ENCODE assay signal across 14 cellular contexts in genomic region chr16:27305342-27305741, GRCh38. TPM values are rescaled to one million over a fixed set of nuclear protein-coding genes. Genes with fewer than 3 reads are reported as not detected.
DNase-seq lines count a peak whose midpoint lies in the region; ATAC-seq and TF ChIP-seq lines count a peak whose summit lies in the region.
"Had no signal": no experiment of that assay in that cellular context is flagged by ENCODE, and none has a peak within 500 bp of the region (broad histone marks: within the 10 kb centered on the region; RNA-seq: fewer than 3 reads in every experiment).

No MANE protein-coding gene starts in this region.

- in situ Hi-C loops in GM23248 (cut with MboI): no loop called here

- H3K27me3 ChIP-seq in GM23248 (replicated peaks; ENCODE audit: insufficient read depth) (no peaks in the 10 kb centered on the region), neutrophil (no peaks in the 10 kb centered on the region)

- no peaks in the 10 kb centered on the region for H3K9me2 ChIP-seq in GM23248 (ENCODE audit: insufficient read depth)

- DNase-seq in GM23248: peak; percentile 69
- DNase-seq in NOMO-1 treated with DMSO at 0.1 percent for 48 hours (lab: John Stamatoyannopoulos, UW; ENCODE audit: unreplicated experiment): peak; percentile 81
- DNase-seq in iPS-NIHi7 (ENCODE audit: extremely low spot score): no peak
- no peak for DNase-seq in NCI-H187 (lab: John Stamatoyannopoulos, UW)
- no peak for DNase-seq in activated CD8-positive, alpha-beta memory T cell treated with anti-CD3 and anti-CD28 coated beads, Interleukin-2, amount 50 U/mL, for 4 hours
- DNase-seq: activated CD4-positive, alpha-beta memory T cell treated with anti-CD3 and anti-CD28 coated beads, Interleukin-2, amount 10 ng/mL, durations not matched to agents 7 days and 5 days; activated T-cell treated with anti-CD3 and anti-CD28 coated beads, Interleukin-2, amount 50 U/mL, for 48 hours; effector memory CD8-positive, alpha-beta T cell; GDM1; NCI-H2029; NCI-H524 had no signal

- H3K27ac ChIP-seq in GM23248: no peak overlapping the region
- peak overlapping the region; percentile 93 for H3K27ac ChIP-seq in neutrophil

- no peaks in the 10 kb centered on the region for H3K9me3 ChIP-seq in GM23248 (ENCODE audit: low read depth)
- H3K9me3 ChIP-seq in neutrophil: no peaks in the 10 kb centered on the region
- H3K9me3 ChIP-seq: HAP-1 had no signal

- no peak overlapping the region for H3K9ac ChIP-seq in GM23248

- H3K4me3 ChIP-seq in GM23248 (no peak overlapping the region), neutrophil (ENCODE audit: low read depth in 1 of 2, low read length in 1 of 2) (peak overlapping the region; percentile 26)
- H3K4me3 ChIP-seq: HAP-1 had no signal

- peak; percentile 55 for ATAC-seq in esophagus mucosa
- ATAC-seq: effector memory CD8-positive, alpha-beta T cell had no signal

- no peaks in the 10 kb centered on the region for H3K36me3 ChIP-seq in GM23248 (ENCODE audit: low read depth)
- H3K36me3 ChIP-seq in neutrophil: no peaks in the 10 kb centered on the region
- H3K36me3 ChIP-seq: HAP-1 had no signal

- H3K4me2 ChIP-seq in GM23248 (ENCODE audit: unreplicated experiment): no peak overlapping the region

- no peak for TF ChIP-seq CTCF in neutrophil (IDR thresholded peaks at IDR 0.05)

- no peaks in the 10 kb centered on the region for H4K20me1 ChIP-seq in GM23248 (ENCODE audit: insufficient read depth)

- 0 out of 2 replicates have a peak, but pooled peaks cover 8% of the 10 kb centered on the region for H3F3A ChIP-seq in GM23248 (ENCODE audit: insufficient read depth)

- WGBS in GM23248 (ENCODE audit: low coverage in 1 of 2, low lambda C conversion rate in 2 of 2, missing lambda C conversion rate in 2 of 2), 2 experiments: 27 to 44% methylated on average over 2 of the region's 2 CpGs

- no peak overlapping the region for H2AFZ ChIP-seq in GM23248

- H3K4me1 ChIP-seq in GM23248 (ENCODE audit: insufficient read depth) (no peaks in the 10 kb centered on the region), neutrophil (ENCODE audit: control insufficient read depth in 1 of 2, insufficient read depth in 1 of 2, low read depth in 1 of 2, low read length in 1 of 2) (peaks cover 56 to 60% of the 10 kb centered on the region in 2 experiments)
- H3K4me1 ChIP-seq: HAP-1 had no signal

- no peaks in the 10 kb centered on the region for H3K79me2 ChIP-seq in GM23248 (ENCODE audit: insufficient read depth)

RNA-seq across cellular contexts. Expression of gene IL4R, which starts 8.4 kb away (rescaled TPM):
- 17.7 and 18.5 TPM in 2 replicates for total RNA-seq in GM23248 (2014; rRNA removed; shearing (Covaris generic))
- 11.3 and 11.7 TPM in 2 replicates for polyA plus RNA-seq in GM23248 (2016; fragmentation: Nextera tagmentation; extraction: Ambion mirVana)
- 119 TPM for total RNA-seq in esophagus mucosa

RNA-seq across cellular contexts. Expression of gene NSMCE1, which starts 36.8 kb away (rescaled TPM):
- 45.3 and 69.3 TPM in 2 replicates for total RNA-seq in GM23248 (2014; rRNA removed; shearing (Covaris generic))
- 99.3 and 107 TPM in 2 replicates for polyA plus RNA-seq in GM23248 (2016; fragmentation: Nextera tagmentation; extraction: Ambion mirVana)
- total RNA-seq in esophagus mucosa: 46.8 TPM

Comparison
In these comparisons a context has a peak if more than half of its experiments do, and no peak if none do; other contexts are left out.
1. DNase-seq: peak in GM23248 (single experiment) and NOMO-1 treated with DMSO at 0.1 percent for 48 hours (single experiment); none in iPS-NIHi7 (single experiment), NCI-H187 (0 of 2) and activated CD8-positive, alpha-beta memory T cell treated with anti-CD3 and anti-CD28 coated beads, Interleukin-2, amount 50 U/mL, for 4 hours (single experiment).